In genomic region chr1:111517464-111518225, GRCh38 we compare ENCODE assay signal across 14 cellular contexts. TPM values are rescaled to one million over a fixed set of nuclear protein-coding genes. Genes with fewer than 3 reads are reported as not detected.
DNase-seq lines count a peak whose midpoint lies in the region; ATAC-seq and TF ChIP-seq lines count a peak whose summit lies in the region.
"Had no signal": no experiment of that assay in that cellular context is flagged by ENCODE, and none has a peak within 500 bp of the region (broad histone marks: within the 10 kb centered on the region; RNA-seq: fewer than 3 reads in every experiment).

No MANE protein-coding gene starts in this region.

- no peaks in the 10 kb centered on the region for H3K27me3 ChIP-seq in CD4-positive, alpha-beta T cell (ENCODE audit: control insufficient read depth, insufficient read depth, low read length)
- H3K27me3 ChIP-seq: gastroesophageal sphincter, pancreas had no signal

- no peak overlapping the region for H3K4me3 ChIP-seq in GM12865 (ENCODE audit: low read depth, low read length)
- H3K4me3 ChIP-seq: gastroesophageal sphincter, pancreas had no signal

- intact Hi-C loops in CD4-positive, alpha-beta T cell (cut with DNase I, micrococcal nuclease), result no loop called here

- POLR2A ChIA-PET in CD4-positive, alpha-beta T cell (lab: Charles Lee), result interaction anchor here (0.7 to 2.6 kb wide), 11 partner anchors 10 to 197 kb away, joined by 3 to 28 read pairs (median 3); partner anchors contain the start of gene RAP1A

- DNase-seq in CD4-positive, alpha-beta T cell, result no peak
- peak; percentile 64 for DNase-seq in GM12865 (ENCODE audit: low read depth)
- peak; percentile 57 to 76 for DNase-seq in NCI-H524 (lab: John Stamatoyannopoulos, UW)
- DNase-seq in activated naive CD8-positive, alpha-beta T cell treated with anti-CD3 and anti-CD28 coated beads for 36 hours, result peak; percentile 58
- no peak for DNase-seq in effector CD8-positive, alpha-beta T cell (lab: John Stamatoyannopoulos, UW)
- no peak for DNase-seq in midbrain (lab: John Stamatoyannopoulos, UW)
- DNase-seq: GOT3, OCI-M1, pancreas had no signal

- H3K4me1 Mint-ChIP-seq in CD4-positive, alpha-beta T cell (ENCODE audit: low read depth), result peaks cover 40% of the 10 kb centered on the region
- peaks cover 50% of the 10 kb centered on the region for H3K4me1 Mint-ChIP-seq in activated naive CD8-positive, alpha-beta T cell treated with anti-CD3 and anti-CD28 coated beads for 36 hours

- no peaks in the 10 kb centered on the region for H3K36me3 Mint-ChIP-seq in CD4-positive, alpha-beta T cell (ENCODE audit: low read depth)
- H3K36me3 Mint-ChIP-seq in activated naive CD8-positive, alpha-beta T cell treated with anti-CD3 and anti-CD28 coated beads for 36 hours, result no peaks in the 10 kb centered on the region

- peak overlapping the region; percentile 76 for H3K27ac Mint-ChIP-seq in CD4-positive, alpha-beta T cell
- peak overlapping the region; percentile 86 for H3K27ac Mint-ChIP-seq in activated naive CD8-positive, alpha-beta T cell treated with anti-CD3 and anti-CD28 coated beads for 36 hours

- H3K27ac ChIP-seq in CD4-positive, alpha-beta T cell (ENCODE audit: low read depth, low read length), result no peak overlapping the region
- H3K27ac ChIP-seq: pancreas had no signal

- CTCF ChIA-PET in CD4-positive, alpha-beta T cell (lab: Charles Lee), result interaction anchor here (1.8 to 4.6 kb wide), 2 partner anchors 10 to 198 kb away, joined by 5 to 27 read pairs; no protein-coding TSS in a partner anchor

- H3K4me3 Mint-ChIP-seq in CD4-positive, alpha-beta T cell, result peak overlapping the region; percentile 76
- peak overlapping the region; percentile 38 for H3K4me3 Mint-ChIP-seq in activated naive CD8-positive, alpha-beta T cell treated with anti-CD3 and anti-CD28 coated beads for 36 hours

- no peaks in the 10 kb centered on the region for H3K9me3 ChIP-seq in CD4-positive, alpha-beta T cell (ENCODE audit: control insufficient read depth, low read length)
- H3K9me3 ChIP-seq: gastroesophageal sphincter, pancreas had no signal

- ATAC-seq in CD4-positive, alpha-beta T cell (ENCODE audit: poor library complexity), result peak; percentile 32
- ATAC-seq in GM21619 (IDR thresholded peaks at IDR 0.05; ENCODE audit: unreplicated experiment) (no peak), GM21717 (IDR thresholded peaks at IDR 0.05; ENCODE audit: unreplicated experiment) (no peak)
- ATAC-seq: gastroesophageal sphincter, pancreas had no signal

- H3K9me3 Mint-ChIP-seq in CD4-positive, alpha-beta T cell, result no peaks in the 10 kb centered on the region
- H3K9me3 Mint-ChIP-seq in activated naive CD8-positive, alpha-beta T cell treated with anti-CD3 and anti-CD28 coated beads for 36 hours, result no peaks in the 10 kb centered on the region

- H3K27me3 Mint-ChIP-seq in CD4-positive, alpha-beta T cell, result no peaks in the 10 kb centered on the region
- no peaks in the 10 kb centered on the region for H3K27me3 Mint-ChIP-seq in activated naive CD8-positive, alpha-beta T cell treated with anti-CD3 and anti-CD28 coated beads for 36 hours

- TF ChIP-seq CTCF in CD4-positive, alpha-beta T cell (IDR thresholded peaks at IDR 0.05), result no peak
- no peak for TF ChIP-seq CTCF in GM12865 (IDR thresholded peaks at IDR 0.05; ENCODE audit: insufficient read depth, low read depth, low read length, missing control alignments)

RNA-seq across cellular contexts. Expression of gene ADORA3, which starts 14.2 kb away (rescaled TPM):
- total RNA-seq in CD4-positive, alpha-beta T cell, result not detected
- total RNA-seq in activated naive CD8-positive, alpha-beta T cell treated with anti-CD3 and anti-CD28 coated beads for 36 hours, result not detected
- total RNA-seq: Daoy had no signal

RNA-seq across cellular contexts. Expression of gene TMIGD3, which starts 14.2 kb away (rescaled TPM):
- total RNA-seq in CD4-positive, alpha-beta T cell, result not detected
- total RNA-seq in activated naive CD8-positive, alpha-beta T cell treated with anti-CD3 and anti-CD28 coated beads for 36 hours, result not detected
- total RNA-seq: Daoy; T-helper 2 cell treated with Interferon-gamma antibody and Interleukin-4, amounts not matched to agents 100 ng/mL and 5 ng/mL, for 36 hours had no signal

RNA-seq across cellular contexts. Expression of gene C1orf162, which starts 43.9 kb away (rescaled TPM):
- 10 to 100 TPM; 21.0 to 22.1 TPM for total RNA-seq in CD4-positive, alpha-beta T cell
- total RNA-seq in activated naive CD8-positive, alpha-beta T cell treated with anti-CD3 and anti-CD28 coated beads for 36 hours, result 1 to 10 TPM; 3.6 to 3.8 TPM

Comparison
In these comparisons a context has a peak if more than half of its experiments do, and no peak if none do; other contexts are left out.
1. DNase-seq: peak in GM12865 (single experiment), NCI-H524 (2 of 2) and activated naive CD8-positive, alpha-beta T cell treated with anti-CD3 and anti-CD28 coated beads for 36 hours (single experiment); none in CD4-positive, alpha-beta T cell (0 of 10), effector CD8-positive, alpha-beta T cell (single experiment) and midbrain (single experiment).
2. RNA of gene C1orf162, which starts 43.9 kb away (total RNA-seq): 21.0 to 22.1 TPM in CD4-positive, alpha-beta T cell; 3.6 to 3.8 TPM in activated naive CD8-positive, alpha-beta T cell treated with anti-CD3 and anti-CD28 coated beads for 36 hours; every median in the first group is over 4 times any median in the second.